21 cellular contexts compared by ENCODE assay signal in genomic region chr4:78024692-78025091, GRCh38.
"Had no signal": no experiment of that assay in that cellular context is flagged by ENCODE, and none has a peak within 500 bp of the region (broad histone marks: within the 10 kb centered on the region; RNA-seq: fewer than 3 reads in every experiment).

No MANE protein-coding gene starts in this region.

- H3K36me3 ChIP-seq: MG63, SJSA1 had no signal

- H3K27me3 ChIP-seq: MG63, SJSA1 had no signal

- H3K4me1 ChIP-seq: SJSA1 had no signal

- H3K9me3 ChIP-seq: MG63, SJSA1 had no signal

- H3K4me3 ChIP-seq: MG63, SJSA1, SK-N-MC had no signal

- DNase-seq: KBM-7, MG63, NCI-H1092, NCI-H1105 treated with DMSO at 0.1 percent for 48 hours, NCI-H1417 treated with DMSO at 0.1 percent for 48 hours, NCI-H146, NCI-H187, NCI-H2029, NCI-H2081 treated with DMSO at 0.1 percent for 48 hours, NCI-H2171, NCI-H226, NCI-H446, NCI-H510A, NCI-H524 treated with DMSO at 0.1 percent for 48 hours, NCI-H69, NCI-H774, Right ventricle myocardium superior, RPMI8226, SIG-M5 had no signal
